8 cellular contexts compared by ENCODE assay signal in the genomic region with DNA sequence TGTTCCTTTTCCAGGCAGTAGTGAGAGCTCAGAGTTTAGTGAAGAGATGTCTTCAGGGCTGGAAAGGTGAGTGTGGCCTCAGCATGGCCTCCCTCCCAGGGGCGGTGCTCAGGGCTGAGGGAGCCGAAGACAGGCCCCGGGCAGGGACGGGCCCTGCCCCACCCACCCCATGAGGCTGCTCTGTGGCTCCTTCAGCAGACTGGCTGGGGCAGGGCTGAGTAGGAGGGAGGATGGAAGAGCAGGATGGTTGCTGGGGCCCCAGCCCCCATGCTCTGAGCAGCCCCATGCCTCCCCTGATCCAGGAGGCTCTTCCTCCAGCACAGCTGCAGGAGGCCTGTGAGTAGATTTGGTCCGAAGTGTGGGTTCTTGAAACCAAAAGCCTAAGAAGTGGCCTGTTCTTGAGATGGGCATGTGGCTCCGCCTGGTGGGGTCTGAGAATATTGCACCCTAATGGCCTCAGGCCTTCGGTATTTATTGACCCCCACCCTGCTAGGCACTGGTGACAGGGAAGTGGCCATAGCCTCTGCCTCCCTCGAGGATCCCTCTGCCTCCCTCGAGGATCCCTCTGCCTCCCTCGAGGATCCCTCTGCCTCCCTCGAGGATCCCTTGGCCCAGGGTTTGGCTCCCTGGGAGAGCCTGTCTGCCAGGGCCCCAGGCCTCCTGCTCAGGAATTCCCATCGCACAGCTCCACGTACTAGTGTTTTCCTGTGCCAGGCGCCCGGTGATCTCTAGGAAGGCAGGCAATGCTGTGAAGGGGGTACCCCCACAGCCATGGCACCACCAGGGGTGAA.
A peak's percentile ranks its signal among the peaks of the same experiment; 100 is the strongest.
DNase-seq lines count a peak whose midpoint lies in the region; ATAC-seq and TF ChIP-seq lines count a peak whose summit lies in the region.

No MANE protein-coding gene starts in this region.

- peak overlapping the region in 1 of 2 donors; percentile 30 for H3K9ac ChIP-seq in colonic mucosa (ENCODE audit: low read depth in 2 of 2, low read length in 2 of 2)

- no peak for TF ChIP-seq POLR2A in right lobe of liver (IDR thresholded peaks at IDR 0.05)

- WGBS in right lobe of liver (ENCODE audit: insufficient coverage, low coverage, low lambda C conversion rate, missing lambda C conversion rate) = 45% methylated on average over 2 of the region's 15 CpGs

- H3K4me1 ChIP-seq in colonic mucosa (no peaks in the 10 kb centered on the region), right lobe of liver (no peaks in the 10 kb centered on the region)

- CTCF ChIA-PET in BJ (lab: Yijun Ruan, JAX) = interaction anchor here (0.6 to 14.5 kb wide), 31 partner anchors 9 to 285 kb away, joined by 3 to 208 read pairs (median 4); a partner anchor contains a TSS

- H3K36me3 ChIP-seq in BJ (ENCODE audit: control insufficient read depth, insufficient read depth, low read length) (no peaks in the 10 kb centered on the region), colonic mucosa (no peaks in the 10 kb centered on the region), right lobe of liver (no peaks in the 10 kb centered on the region)

- H3K4me3 ChIP-seq in BJ (ENCODE audit: low read depth, low read length) = no peak overlapping the region
- H3K4me3 ChIP-seq in colonic mucosa = no peak overlapping the region
- no peak overlapping the region for H3K4me3 ChIP-seq in right lobe of liver

- TF ChIP-seq CTCF in BJ (IDR thresholded peaks at IDR 0.05; ENCODE audit: insufficient read depth, low read depth, low read length) (peak; percentile 84), colonic mucosa (IDR thresholded peaks at IDR 0.05) (peak; percentile 89), right lobe of liver (IDR thresholded peaks at IDR 0.05) (peak; percentile 83 to 96 (median 86))

- ATAC-seq in GM21723 (IDR thresholded peaks at IDR 0.05; ENCODE audit: unreplicated experiment) = peak; percentile 64
- ATAC-seq in right lobe of liver = peak; percentile 80 to 92 (median 84)
- ATAC-seq in GM21526 (IDR thresholded peaks at IDR 0.05; ENCODE audit: low FRiP score, unreplicated experiment) = no peak

- intact Hi-C loops in colonic mucosa (cut with DNase I) = loop anchor here (1.0 to 10.0 kb wide), 3 partner anchors 237 to 334 kb away; a partner anchor contains a TSS
- intact Hi-C loops in right lobe of liver (cut with DNase I) = loop anchor here in 1 of 2 donors (5.0 kb wide), 1 partner anchor 257 kb away; no protein-coding TSS in a partner anchor

- H3K27ac ChIP-seq in colonic mucosa = no peak overlapping the region
- no peak overlapping the region for H3K27ac ChIP-seq in right lobe of liver

- H3K27me3 ChIP-seq in BJ (ENCODE audit: control insufficient read depth, insufficient read depth, low read length) = no peaks in the 10 kb centered on the region; the same call in 1 of the 2 replicates
- H3K27me3 ChIP-seq in colonic mucosa = no peaks in the 10 kb centered on the region
- no peaks in the 10 kb centered on the region for H3K27me3 ChIP-seq in right lobe of liver

- POLR2A ChIA-PET in BJ (lab: Charles Lee) = no interaction called here

- H3K9me3 ChIP-seq in colonic mucosa (no peaks in the 10 kb centered on the region), right lobe of liver (no peaks in the 10 kb centered on the region)

- DNase-seq in BJ (ENCODE audit: low read depth) (no peak), NCI-H345 treated with DMSO at 0.1 percent for 48 hours (lab: John Stamatoyannopoulos, UW; ENCODE audit: unreplicated experiment) (peak; percentile 8), colonic mucosa (peak; percentile 84), right lobe of liver (peak in 2 of 3 donors; percentile 58 to 69)
- peak; percentile 62 to 77 for DNase-seq in activated CD4-positive, alpha-beta T cell treated with anti-CD3 and anti-CD28 coated beads for 4 hours
- peak; percentile 61 to 72 for DNase-seq in stimulated activated CD4-positive, alpha-beta T cell treated with anti-CD3 and anti-CD28 coated beads, Interleukin-4, amount 100 ng/mL, for 4 hours
